In the genomic region with DNA sequence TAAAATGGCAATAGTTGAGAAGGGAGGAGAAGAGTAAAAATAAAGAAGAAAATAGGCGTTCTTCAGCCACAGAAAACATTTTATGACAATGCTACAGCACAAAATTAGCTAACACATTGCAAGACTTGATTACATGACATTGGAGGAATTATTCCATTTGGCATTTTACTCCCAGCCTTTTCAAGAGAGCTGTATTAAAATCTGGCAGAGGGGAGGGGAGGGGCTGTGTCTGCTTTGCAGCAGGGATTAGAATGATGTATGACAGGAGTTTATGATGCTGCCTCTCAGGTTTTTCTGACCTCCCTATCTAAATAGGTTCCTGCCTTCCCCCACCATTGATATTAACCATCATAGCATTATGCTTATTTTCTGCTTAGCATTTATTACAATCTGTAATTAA, we compare ENCODE assay signal across 19 cellular contexts.
DNase-seq lines count a peak whose midpoint lies in the region; ATAC-seq and TF ChIP-seq lines count a peak whose summit lies in the region.
"Had no signal": no experiment of that assay in that cellular context is flagged by ENCODE, and none has a peak within 500 bp of the region (broad histone marks: within the 10 kb centered on the region; RNA-seq: fewer than 3 reads in every experiment).

No MANE protein-coding gene starts in this region.

- H3K9me3 ChIP-seq in IMR-90 (ENCODE audit: control insufficient read depth, insufficient read depth, low read length) (no peaks in the 10 kb centered on the region), mesenchymal stem cell (ENCODE audit: control insufficient read depth, low read length) (no peaks in the 10 kb centered on the region), uterus (no peaks in the 10 kb centered on the region), BE2C (no peaks in the 10 kb centered on the region)
- H3K9me3 ChIP-seq: ascending aorta, BLaER1, thoracic aorta had no signal

- CTCF ChIA-PET in IMR-90 (lab: Yijun Ruan, JAX), result interaction anchor here (0.7 to 2.0 kb wide), 3 partner anchors 9 to 19 kb away, joined by 3 to 6 read pairs (median 4); no protein-coding TSS in a partner anchor

- H2AK9ac ChIP-seq in IMR-90 (replicated peaks; ENCODE audit: low read depth, low read length, poor library complexity), result no peak overlapping the region

- H3K14ac ChIP-seq in IMR-90 (replicated peaks; ENCODE audit: low read depth, low read length), result peak overlapping the region; percentile 82
- no peak overlapping the region for H3K14ac ChIP-seq in mesenchymal stem cell (ENCODE audit: low read length in 2 of 2)

- no peak overlapping the region for H3K4me3 Mint-ChIP-seq in chondrocyte (ENCODE audit: unreplicated experiment)
- H3K4me3 Mint-ChIP-seq: activated naive CD4-positive, alpha-beta T cell treated with anti-CD3 and anti-CD28 coated beads, Interleukin-2, amount 10 ng/mL, durations not matched to agents 7 days and 5 days; memory B cell; natural killer cell had no signal

- no peak for ATAC-seq in IMR-90 (ENCODE audit: low read depth)
- ATAC-seq: K562, natural killer cell had no signal

- H4K91ac ChIP-seq in IMR-90 (ENCODE audit: insufficient read depth, low read depth, low read length) (peak overlapping the region; percentile 99), mesenchymal stem cell (ENCODE audit: low read length) (no peak overlapping the region)

- peak overlapping the region; percentile 94 for H2BK20ac ChIP-seq in IMR-90 (ENCODE audit: low read depth, low read length)

- peak overlapping the region; percentile 96 for H2BK120ac ChIP-seq in IMR-90 (ENCODE audit: low read depth, low read length)
- peak overlapping the region; percentile 27 for H2BK120ac ChIP-seq in mesenchymal stem cell (ENCODE audit: low read depth, low read length)

- H3K36me3 Mint-ChIP-seq in chondrocyte (ENCODE audit: low read depth), result peaks cover under 1% of the 10 kb centered on the region
- H3K36me3 Mint-ChIP-seq: activated naive CD4-positive, alpha-beta T cell treated with anti-CD3 and anti-CD28 coated beads, Interleukin-2, amount 10 ng/mL, durations not matched to agents 7 days and 5 days; memory B cell; natural killer cell had no signal

- intact Hi-C loops in IMR-90 (cut with micrococcal nuclease) (loop anchor here (2.0 to 5.0 kb wide), 3 partner anchors 123 to 221 kb away; no protein-coding TSS in a partner anchor), uterus (cut with DNase I; ENCODE audit: low total_unique reads) (no loop called here)

- H3K79me1 ChIP-seq in IMR-90 (ENCODE audit: low read depth in 1 of 2, low read length in 2 of 2), result peaks cover 0 to 4% of the 10 kb centered on the region in 2 experiments; a peak in 1 of 4 replicates
- H3K79me1 ChIP-seq in mesenchymal stem cell (replicated peaks; ENCODE audit: low read length, poor library complexity, severe bottlenecking), result no peaks in the 10 kb centered on the region

- no TSS peak for BruUV-seq in IMR-90 (replicated peaks; lab: Mats Ljungman, UMichigan)

- H3K4me1 Mint-ChIP-seq in chondrocyte (ENCODE audit: low read depth), result peaks cover 39% of the 10 kb centered on the region
- H3K4me1 Mint-ChIP-seq: activated naive CD4-positive, alpha-beta T cell treated with anti-CD3 and anti-CD28 coated beads, Interleukin-2, amount 10 ng/mL, durations not matched to agents 7 days and 5 days; memory B cell; natural killer cell had no signal

- peak overlapping the region; percentile 100 for H3K27ac ChIP-seq in IMR-90 (ENCODE audit: insufficient read depth, low read length)
- H3K27ac ChIP-seq in mesenchymal stem cell (ENCODE audit: low read length, poor library complexity, severe bottlenecking), result peak overlapping the region; percentile 81
- peak overlapping the region; percentile 42 to 46 for H3K27ac ChIP-seq in uterus
- H3K27ac ChIP-seq: ascending aorta, BLaER1, thoracic aorta had no signal

- no peak for TF ChIP-seq CTCF in IMR-90 (conservative IDR thresholded peaks at IDR 0.05; ENCODE audit: low read depth, low read length)
- TF ChIP-seq CTCF in chondrocyte (IDR thresholded peaks at IDR 0.05), result no peak
- TF ChIP-seq CTCF in uterus (IDR thresholded peaks at IDR 0.05), result no peak
- no peak for TF ChIP-seq CTCF in BE2C (IDR thresholded peaks at IDR 0.05; ENCODE audit: low read depth, low read length)

- H3K23ac ChIP-seq in IMR-90 (ENCODE audit: low read depth, low read length), result peak overlapping the region; percentile 82
- no peak overlapping the region for H3K23ac ChIP-seq in mesenchymal stem cell (ENCODE audit: low read length in 2 of 2)

- H3K27me3 ChIP-seq in IMR-90 (ENCODE audit: control insufficient read depth, insufficient read depth, low read length), result no peaks in the 10 kb centered on the region
- no peaks in the 10 kb centered on the region for H3K27me3 ChIP-seq in mesenchymal stem cell (ENCODE audit: control insufficient read depth in 1 of 2, insufficient read depth in 1 of 2, low read length in 2 of 2)
- no peaks in the 10 kb centered on the region for H3K27me3 ChIP-seq in uterus
- peaks cover 13% of the 10 kb centered on the region for H3K27me3 ChIP-seq in BE2C
- H3K27me3 ChIP-seq: ascending aorta, BLaER1 had no signal

- no peaks in the 10 kb centered on the region for H4K20me1 ChIP-seq in IMR-90 (ENCODE audit: insufficient read depth, low read length)
- H4K20me1 ChIP-seq: BLaER1 had no signal

- in situ Hi-C loops in IMR-90 (cut with MboI; ENCODE audit: low sequenced_read_pairs), result no loop called here

- H3K9me1 ChIP-seq in IMR-90 (ENCODE audit: insufficient read depth, low read length), result peaks cover 12% of the 10 kb centered on the region

- DNase-seq in IMR-90, result no peak
- no peak for DNase-seq in chondrocyte (ENCODE audit: low spot score)
- DNase-seq in mesenchymal stem cell, result no peak
- no peak for DNase-seq in uterus
- DNase-seq in NCI-H1417 treated with DMSO at 0.1 percent for 48 hours (lab: John Stamatoyannopoulos, UW), result no peak
- DNase-seq in GDM1 (lab: John Stamatoyannopoulos, UW), result no peak
- DNase-seq in BE2C, result no peak
- DNase-seq: activated naive CD4-positive, alpha-beta T cell treated with anti-CD3 and anti-CD28 coated beads, Interleukin-2, amount 10 ng/mL, durations not matched to agents 7 days and 5 days; activated T-cell treated with anti-CD3 and anti-CD28 coated beads, Interleukin-2, amount 50 U/mL, for 48 hours; natural killer cell; NCI-H2029 treated with DMSO at 0.1 percent for 48 hours; NCI-H446 treated with DMSO at 0.1 percent for 48 hours; stimulated activated CD4-positive, alpha-beta T cell treated with anti-CD3 and anti-CD28 coated beads, Interleukin-12 subunit alpha, Interleukin-12 subunit beta, amount 100 ng/mL, for 4 hours; T1000 had no signal

- H4K5ac ChIP-seq in IMR-90 (ENCODE audit: low read depth, low read length), result peak overlapping the region; percentile 100

- H3K36me3 ChIP-seq in IMR-90 (ENCODE audit: control insufficient read depth, insufficient read depth, low read length) (no peaks in the 10 kb centered on the region), mesenchymal stem cell (ENCODE audit: control insufficient read depth in 1 of 2, insufficient read depth in 2 of 2, low read depth in 1 of 2, low read length in 2 of 2) (no peaks in the 10 kb centered on the region), uterus (no peaks in the 10 kb centered on the region), BE2C (no peaks in the 10 kb centered on the region)
- H3K36me3 ChIP-seq: ascending aorta, BLaER1, thoracic aorta had no signal

- H2AK5ac ChIP-seq in IMR-90 (ENCODE audit: low read depth, low read length) (peak overlapping the region; percentile 64; the same call in 1 of the 2 replicates), mesenchymal stem cell (ENCODE audit: low read length, severe bottlenecking) (no peak overlapping the region)

- POLR2A ChIA-PET in IMR-90 (lab: Charles Lee; ENCODE audit: unreplicated experiment), result interaction anchor here (0.6 to 2.6 kb wide), 7 partner anchors 9 to 404 kb away, joined by 3 to 14 read pairs (median 5); a partner anchor contains a TSS

- peak overlapping the region; percentile 85 for H3K56ac ChIP-seq in IMR-90 (ENCODE audit: extremely low read depth, insufficient read depth, low read length)

- dilution Hi-C loops in IMR-90 (cut with HindIII; ENCODE audit: low sequenced_read_pairs, unreplicated experiment), result no loop called here

- H3K9ac ChIP-seq in IMR-90 (ENCODE audit: low read depth, low read length), result peak overlapping the region; percentile 86
- no peak overlapping the region for H3K9ac ChIP-seq in mesenchymal stem cell (ENCODE audit: low read length)
- H3K9ac ChIP-seq: BLaER1 had no signal

- H2BK15ac ChIP-seq in IMR-90 (ENCODE audit: low read depth, low read length) (peak overlapping the region; percentile 71; the same call in 2 of the 3 replicates), mesenchymal stem cell (ENCODE audit: low read depth, poor library complexity, severe bottlenecking) (no peak overlapping the region)

- no peak for TF ChIP-seq POLR2A in IMR-90 (IDR thresholded peaks at IDR 0.05; ENCODE audit: low read depth, low read length)
- TF ChIP-seq POLR2A in uterus (IDR thresholded peaks at IDR 0.05), result no peak

- H3K18ac ChIP-seq in IMR-90 (ENCODE audit: low read depth, low read length), result peak overlapping the region; percentile 100
- no peak overlapping the region for H3K18ac ChIP-seq in mesenchymal stem cell (ENCODE audit: low read depth in 1 of 2, low read length in 2 of 2)

- H3K4me2 ChIP-seq in IMR-90 (ENCODE audit: low read depth, low read length), result peak overlapping the region; percentile 58
- H3K4me2 ChIP-seq in mesenchymal stem cell (ENCODE audit: low read length, poor library complexity, severe bottlenecking), result no peak overlapping the region
- H3K4me2 ChIP-seq: BLaER1 had no signal

- no CpG with 5 or more reads among the region's 1 CpG for WGBS in IMR-90 (ENCODE audit: extremely low coverage in 2 of 2, insufficient read length in 1 of 2), 2 experiments
- no CpG with 5 or more reads among the region's 1 CpG for WGBS in mesenchymal stem cell

- no peak overlapping the region for H2BK12ac ChIP-seq in mesenchymal stem cell (ENCODE audit: low read length in 2 of 2)

- H2BK5ac ChIP-seq in IMR-90 (ENCODE audit: low read depth, low read length, poor library complexity, severe bottlenecking) (peak overlapping the region; percentile 90), mesenchymal stem cell (ENCODE audit: low read depth, low read length, poor library complexity, severe bottlenecking) (peak overlapping the region; percentile 58)

- TF ChIP-seq RAD21 in IMR-90 (IDR thresholded peaks at IDR 0.05; ENCODE audit: low read length), result no peak

- H2AFZ ChIP-seq in IMR-90 (replicated peaks; ENCODE audit: low read length, poor library complexity) (no peak overlapping the region), mesenchymal stem cell (ENCODE audit: low read depth, low read length) (no peak overlapping the region)

- H3K4ac ChIP-seq in IMR-90 (ENCODE audit: low read depth, low read length) (peak overlapping the region; percentile 93), mesenchymal stem cell (ENCODE audit: low read depth in 1 of 2, low read length in 2 of 2) (no peak overlapping the region)

- H4K8ac ChIP-seq in IMR-90 (ENCODE audit: low read depth in 2 of 2, low read length in 2 of 2) (peak overlapping the region; percentile 86 to 91), mesenchymal stem cell (ENCODE audit: low read length) (no peak overlapping the region)

- H3K9me3 Mint-ChIP-seq in chondrocyte (ENCODE audit: low read depth), result no peaks in the 10 kb centered on the region
- H3K9me3 Mint-ChIP-seq: activated naive CD4-positive, alpha-beta T cell treated with anti-CD3 and anti-CD28 coated beads, Interleukin-2, amount 10 ng/mL, durations not matched to agents 7 days and 5 days; memory B cell; natural killer cell had no signal

- H3K4me1 ChIP-seq in IMR-90 (ENCODE audit: control insufficient read depth, insufficient read depth, low read length), result peaks cover 20% of the 10 kb centered on the region
- H3K4me1 ChIP-seq in mesenchymal stem cell (ENCODE audit: control insufficient read depth, insufficient read depth, low read depth, low read length), result peaks cover 5% of the 10 kb centered on the region
- peaks cover 3 to 4% of the 10 kb centered on the region in 2 donors for H3K4me1 ChIP-seq in uterus
- no peaks in the 10 kb centered on the region for H3K4me1 ChIP-seq in BE2C
- H3K4me1 ChIP-seq: ascending aorta, BLaER1 had no signal

- no peak overlapping the region for H3K4me3 ChIP-seq in IMR-90 (ENCODE audit: insufficient read depth, low read depth, low read length)
- no peak overlapping the region for H3K4me3 ChIP-seq in mesenchymal stem cell (ENCODE audit: insufficient read depth in 1 of 2, low read depth in 1 of 2, low read length in 2 of 2)
- no peak overlapping the region for H3K4me3 ChIP-seq in uterus
- H3K4me3 ChIP-seq in BE2C (ENCODE audit: low read depth, low read length), result no peak overlapping the region
- H3K4me3 ChIP-seq: ascending aorta, BLaER1, K562, thoracic aorta had no signal

- H3K27ac Mint-ChIP-seq in chondrocyte (ENCODE audit: unreplicated experiment), result peak overlapping the region; percentile 73
- H3K27ac Mint-ChIP-seq: activated naive CD4-positive, alpha-beta T cell treated with anti-CD3 and anti-CD28 coated beads, Interleukin-2, amount 10 ng/mL, durations not matched to agents 7 days and 5 days; memory B cell; natural killer cell had no signal

- H3K27me3 Mint-ChIP-seq in chondrocyte (ENCODE audit: low read depth), result no peaks in the 10 kb centered on the region

Comparison
In these comparisons a context has a peak if more than half of its experiments do, and no peak if none do; other contexts are left out.
1. H3K27ac ChIP-seq: peak in every context shown above with its lines; median percentile 100 in IMR-90; 81 in mesenchymal stem cell; 44 in uterus.